Comparison of ENCODE assay signal across 1 cellular context in the genomic region with DNA sequence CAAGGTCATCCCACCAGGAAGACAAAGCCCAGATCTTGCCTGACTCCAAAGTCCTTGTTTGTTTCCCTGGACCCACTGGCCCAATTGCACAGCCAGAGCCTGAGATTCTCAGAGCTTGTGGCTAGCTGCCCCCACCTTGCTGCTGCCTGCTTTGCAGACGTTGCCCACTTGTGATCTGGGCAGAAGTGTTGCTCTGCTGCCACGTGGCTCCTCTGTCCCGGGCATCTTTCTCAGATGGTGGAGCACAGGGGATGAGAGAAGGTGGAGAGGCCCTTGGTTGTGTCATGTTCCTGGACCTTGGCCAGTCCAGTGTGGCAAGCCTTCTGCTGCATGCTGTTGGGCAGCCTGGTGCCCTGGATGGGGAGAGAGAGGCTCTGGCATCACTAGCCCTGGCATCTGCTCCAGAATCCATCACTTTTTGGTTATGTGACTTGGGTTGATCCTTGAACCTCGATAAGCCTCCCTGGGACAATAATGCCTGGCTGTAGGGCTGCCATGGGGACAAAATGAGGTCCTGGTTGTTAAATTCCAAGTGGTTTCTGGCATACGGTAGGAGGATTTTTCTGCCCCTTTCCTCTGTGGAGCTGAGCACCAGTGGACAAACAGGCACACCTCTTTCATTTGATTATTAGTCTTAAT.
TF ChIP-seq lines count a peak whose summit lies in the region.

No MANE protein-coding gene starts in this region.

TF ChIP-seq in HepG2, 621 proteins besides CTCF, POLR2A, EP300 and RAD21 (continued from another document and continues in another):
- TF ChIP-seq, protein P1, sequence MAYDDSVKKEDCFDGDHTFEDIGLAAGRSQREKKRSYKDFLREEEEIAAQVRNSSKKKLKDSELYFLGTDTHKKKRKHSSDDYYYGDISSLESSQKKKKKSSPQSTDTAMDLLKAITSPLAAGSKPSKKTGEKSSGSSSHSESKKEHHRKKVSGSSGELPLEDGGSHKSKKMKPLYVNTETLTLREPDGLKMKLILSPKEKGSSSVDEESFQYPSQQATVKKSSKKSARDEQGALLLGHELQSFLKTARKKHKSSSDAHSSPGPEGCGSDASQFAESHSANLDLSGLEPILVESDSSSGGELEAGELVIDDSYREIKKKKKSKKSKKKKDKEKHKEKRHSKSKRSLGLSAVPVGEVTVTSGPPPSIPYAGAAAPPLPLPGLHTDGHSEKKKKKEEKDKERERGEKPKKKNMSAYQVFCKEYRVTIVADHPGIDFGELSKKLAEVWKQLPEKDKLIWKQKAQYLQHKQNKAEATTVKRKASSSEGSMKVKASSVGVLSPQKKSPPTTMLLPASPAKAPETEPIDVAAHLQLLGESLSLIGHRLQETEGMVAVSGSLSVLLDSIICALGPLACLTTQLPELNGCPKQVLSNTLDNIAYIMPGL (CRISPR knock-in tag; IDR thresholded peaks at IDR 0.05; ENCODE audit: borderline replicate concordance in 1 of 2, low read depth in 1 of 2): no peak
- no peak for TF ChIP-seq KLF9 (CRISPR knock-in tag; IDR thresholded peaks at IDR 0.05; ENCODE audit: low read depth)
- TF ChIP-seq POLR2G (IDR thresholded peaks at IDR 0.05; ENCODE audit: low read depth, low read length): peak; percentile 62
- no peak; the same call in 1 of the 2 replicates for TF ChIP-seq NR2F6 (IDR thresholded peaks at IDR 0.05)
- peak; percentile 41; the same call in 1 of the 2 replicates for TF ChIP-seq NR2F6 (CRISPR knock-in tag; IDR thresholded peaks at IDR 0.05)
- TF ChIP-seq ZFY (CRISPR knock-in tag; IDR thresholded peaks at IDR 0.05): no peak
- peak; percentile 54; the same call in 1 of the 2 replicates for TF ChIP-seq MIER3 (CRISPR knock-in tag; IDR thresholded peaks at IDR 0.05; ENCODE audit: borderline replicate concordance)
- peak; percentile 73 for TF ChIP-seq HOXA3 (CRISPR knock-in tag; IDR thresholded peaks at IDR 0.05)
- TF ChIP-seq SMYD3 (CRISPR knock-in tag; IDR thresholded peaks at IDR 0.05): no peak
- no peak for TF ChIP-seq KLF11 (CRISPR knock-in tag; IDR thresholded peaks at IDR 0.05)
- no peak for TF ChIP-seq ZNF292 (CRISPR knock-in tag; IDR thresholded peaks at IDR 0.05; ENCODE audit: borderline replicate concordance, low read depth)
- TF ChIP-seq, protein P2, sequence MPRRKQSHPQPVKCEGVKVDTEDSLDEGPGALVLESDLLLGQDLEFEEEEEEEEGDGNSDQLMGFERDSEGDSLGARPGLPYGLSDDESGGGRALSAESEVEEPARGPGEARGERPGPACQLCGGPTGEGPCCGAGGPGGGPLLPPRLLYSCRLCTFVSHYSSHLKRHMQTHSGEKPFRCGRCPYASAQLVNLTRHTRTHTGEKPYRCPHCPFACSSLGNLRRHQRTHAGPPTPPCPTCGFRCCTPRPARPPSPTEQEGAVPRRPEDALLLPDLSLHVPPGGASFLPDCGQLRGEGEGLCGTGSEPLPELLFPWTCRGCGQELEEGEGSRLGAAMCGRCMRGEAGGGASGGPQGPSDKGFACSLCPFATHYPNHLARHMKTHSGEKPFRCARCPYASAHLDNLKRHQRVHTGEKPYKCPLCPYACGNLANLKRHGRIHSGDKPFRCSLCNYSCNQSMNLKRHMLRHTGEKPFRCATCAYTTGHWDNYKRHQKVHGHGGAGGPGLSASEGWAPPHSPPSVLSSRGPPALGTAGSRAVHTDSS (CRISPR knock-in tag; conservative IDR thresholded peaks at IDR 0.05): 0 out of 2 replicates have a peak, but pooled peaks have one; percentile 57
- TF ChIP-seq, protein P3, sequence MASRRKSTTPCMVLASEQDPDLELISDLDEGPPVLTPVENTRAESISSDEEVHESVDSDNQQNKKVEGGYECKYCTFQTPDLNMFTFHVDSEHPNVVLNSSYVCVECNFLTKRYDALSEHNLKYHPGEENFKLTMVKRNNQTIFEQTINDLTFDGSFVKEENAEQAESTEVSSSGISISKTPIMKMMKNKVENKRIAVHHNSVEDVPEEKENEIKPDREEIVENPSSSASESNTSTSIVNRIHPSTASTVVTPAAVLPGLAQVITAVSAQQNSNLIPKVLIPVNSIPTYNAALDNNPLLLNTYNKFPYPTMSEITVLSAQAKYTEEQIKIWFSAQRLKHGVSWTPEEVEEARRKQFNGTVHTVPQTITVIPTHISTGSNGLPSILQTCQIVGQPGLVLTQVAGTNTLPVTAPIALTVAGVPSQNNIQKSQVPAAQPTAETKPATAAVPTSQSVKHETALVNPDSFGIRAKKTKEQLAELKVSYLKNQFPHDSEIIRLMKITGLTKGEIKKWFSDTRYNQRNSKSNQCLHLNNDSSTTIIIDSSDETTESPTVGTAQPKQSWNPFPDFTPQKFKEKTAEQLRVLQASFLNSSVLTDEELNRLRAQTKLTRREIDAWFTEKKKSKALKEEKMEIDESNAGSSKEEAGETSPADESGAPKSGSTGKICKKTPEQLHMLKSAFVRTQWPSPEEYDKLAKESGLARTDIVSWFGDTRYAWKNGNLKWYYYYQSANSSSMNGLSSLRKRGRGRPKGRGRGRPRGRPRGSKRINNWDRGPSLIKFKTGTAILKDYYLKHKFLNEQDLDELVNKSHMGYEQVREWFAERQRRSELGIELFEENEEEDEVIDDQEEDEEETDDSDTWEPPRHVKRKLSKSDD (CRISPR knock-in tag; IDR thresholded peaks at IDR 0.05; ENCODE audit: low read depth): no peak
- peak; percentile 76 for TF ChIP-seq ELF3 (CRISPR knock-in tag; IDR thresholded peaks at IDR 0.05)
- TF ChIP-seq SIX4 (CRISPR knock-in tag; IDR thresholded peaks at IDR 0.05): no peak
- TF ChIP-seq ZSCAN31 (CRISPR knock-in tag; IDR thresholded peaks at IDR 0.05; ENCODE audit: low read depth): no peak
- TF ChIP-seq, protein P4, sequence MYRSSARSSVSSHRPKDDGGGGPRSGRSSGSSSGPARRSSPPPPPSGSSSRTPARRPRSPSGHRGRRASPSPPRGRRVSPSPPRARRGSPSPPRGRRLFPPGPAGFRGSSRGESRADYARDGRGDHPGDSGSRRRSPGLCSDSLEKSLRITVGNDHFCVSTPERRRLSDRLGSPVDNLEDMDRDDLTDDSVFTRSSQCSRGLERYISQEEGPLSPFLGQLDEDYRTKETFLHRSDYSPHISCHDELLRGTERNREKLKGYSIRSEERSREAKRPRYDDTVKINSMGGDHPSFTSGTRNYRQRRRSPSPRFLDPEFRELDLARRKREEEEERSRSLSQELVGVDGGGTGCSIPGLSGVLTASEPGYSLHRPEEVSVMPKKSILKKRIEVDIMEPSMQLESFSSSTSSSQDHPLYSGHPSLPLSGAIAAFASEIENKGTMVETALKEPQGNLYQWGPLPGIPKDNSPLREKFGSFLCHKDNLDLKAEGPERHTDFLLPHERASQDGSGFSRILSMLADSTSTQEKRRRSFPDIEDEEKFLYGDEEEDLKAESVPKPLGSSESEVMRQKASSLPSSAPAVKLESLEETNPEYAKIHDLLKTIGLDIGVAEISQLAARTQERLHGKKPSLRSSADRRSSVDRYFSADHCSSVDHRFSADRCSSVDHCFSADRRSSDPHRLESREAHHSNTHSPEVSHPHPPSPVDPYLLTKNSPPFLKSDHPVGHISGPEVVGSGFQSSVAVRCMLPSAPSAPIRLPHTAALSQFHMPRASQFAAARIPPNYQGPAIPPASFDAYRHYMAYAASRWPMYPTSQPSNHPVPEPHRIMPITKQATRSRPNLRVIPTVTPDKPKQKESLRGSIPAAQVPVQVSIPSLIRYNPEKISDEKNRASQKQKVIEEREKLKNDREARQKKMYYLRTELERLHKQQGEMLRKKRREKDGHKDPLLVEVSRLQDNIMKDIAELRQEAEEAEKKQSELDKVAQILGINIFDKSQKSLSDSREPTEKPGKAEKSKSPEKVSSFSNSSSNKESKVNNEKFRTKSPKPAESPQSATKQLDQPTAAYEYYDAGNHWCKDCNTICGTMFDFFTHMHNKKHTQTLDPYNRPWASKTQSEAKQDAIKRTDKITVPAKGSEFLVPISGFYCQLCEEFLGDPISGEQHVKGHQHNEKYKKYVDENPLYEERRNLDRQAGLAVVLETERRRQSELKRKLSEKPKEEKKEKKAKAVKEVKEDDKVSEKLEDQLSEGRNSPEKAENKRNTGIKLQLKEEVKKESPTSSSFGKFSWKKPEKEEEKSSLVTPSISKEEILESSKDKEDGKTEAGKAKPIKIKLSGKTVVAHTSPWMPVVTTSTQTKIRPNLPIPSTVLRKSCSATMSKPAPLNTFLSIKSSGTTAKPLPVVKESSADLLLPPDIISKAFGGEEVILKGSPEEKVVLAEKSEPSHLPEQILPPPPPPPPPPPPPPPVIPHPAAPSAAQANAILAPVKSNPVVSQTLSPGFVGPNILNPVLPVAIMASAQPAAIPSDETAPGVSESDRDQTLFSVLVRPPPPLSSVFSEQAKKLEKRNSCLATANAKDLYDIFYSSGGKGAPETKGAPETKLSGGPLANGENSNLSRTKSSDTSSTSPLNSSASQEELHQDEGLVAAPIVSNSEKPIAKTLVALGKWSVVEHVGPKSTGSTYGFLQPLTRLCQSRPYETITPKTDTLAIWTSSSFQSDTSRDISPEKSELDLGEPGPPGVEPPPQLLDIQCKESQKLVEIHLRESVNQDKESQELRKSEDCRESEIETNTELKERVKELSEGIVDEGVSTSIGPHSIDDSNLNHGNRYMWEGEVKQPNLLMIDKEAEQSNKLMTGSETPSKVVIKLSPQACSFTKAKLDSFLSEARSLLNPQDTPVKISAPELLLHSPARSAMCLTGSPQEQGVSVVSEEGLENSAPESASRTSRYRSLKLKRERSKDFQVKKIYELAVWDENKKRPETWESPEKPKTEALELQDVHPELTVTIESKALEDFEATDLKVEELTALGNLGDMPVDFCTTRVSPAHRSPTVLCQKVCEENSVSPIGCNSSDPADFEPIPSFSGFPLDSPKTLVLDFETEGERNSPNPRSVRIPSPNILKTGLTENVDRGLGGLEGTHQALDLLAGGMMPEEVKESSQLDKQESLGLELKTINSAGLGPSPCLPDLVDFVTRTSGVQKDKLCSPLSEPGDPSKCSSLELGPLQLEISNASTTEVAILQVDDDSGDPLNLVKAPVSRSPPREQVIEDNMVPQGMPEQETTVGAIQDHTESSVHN (CRISPR knock-in tag; IDR thresholded peaks at IDR 0.05): no peak
- peak; percentile 50; the same call in 1 of the 2 replicates for TF ChIP-seq HDAC1 (CRISPR knock-in tag; IDR thresholded peaks at IDR 0.05)
- TF ChIP-seq ZNF30 (CRISPR knock-in tag; IDR thresholded peaks at IDR 0.05): no peak
- peak; percentile 35 for TF ChIP-seq ZNF768 (CRISPR knock-in tag; IDR thresholded peaks at IDR 0.05)
- no peak for TF ChIP-seq ZNF7 (CRISPR knock-in tag; IDR thresholded peaks at IDR 0.05)
- TF ChIP-seq ZSCAN25 (CRISPR knock-in tag; IDR thresholded peaks at IDR 0.05): no peak
- TF ChIP-seq ZNF570 (CRISPR knock-in tag; IDR thresholded peaks at IDR 0.05; ENCODE audit: borderline replicate concordance): no peak
- no peak for TF ChIP-seq KLF6 (CRISPR knock-in tag; IDR thresholded peaks at IDR 0.05)
- no peak for TF ChIP-seq ZNF446 (CRISPR knock-in tag; IDR thresholded peaks at IDR 0.05)
- no peak for TF ChIP-seq ZNF552 (CRISPR knock-in tag; IDR thresholded peaks at IDR 0.05; ENCODE audit: borderline replicate concordance)
- TF ChIP-seq ZNF260 (CRISPR knock-in tag; IDR thresholded peaks at IDR 0.05; ENCODE audit: borderline replicate concordance, low read depth): no peak
- no peak for TF ChIP-seq BHLHE40 (IDR thresholded peaks at IDR 0.05; ENCODE audit: low read length)
- no peak for TF ChIP-seq ZNF251 (CRISPR knock-in tag; IDR thresholded peaks at IDR 0.05)
- no peak for TF ChIP-seq ZNF781 (CRISPR knock-in tag; IDR thresholded peaks at IDR 0.05; ENCODE audit: borderline replicate concordance, not compliant biosample characterization)
- TF ChIP-seq PAF1 (CRISPR knock-in tag; IDR thresholded peaks at IDR 0.05): no peak
- no peak for TF ChIP-seq SNAPC2 (CRISPR knock-in tag; IDR thresholded peaks at IDR 0.05)
- peak; percentile 98 for TF ChIP-seq HNRNPL (IDR thresholded peaks at IDR 0.05; ENCODE audit: low read depth, low read length)
- TF ChIP-seq, protein P5, sequence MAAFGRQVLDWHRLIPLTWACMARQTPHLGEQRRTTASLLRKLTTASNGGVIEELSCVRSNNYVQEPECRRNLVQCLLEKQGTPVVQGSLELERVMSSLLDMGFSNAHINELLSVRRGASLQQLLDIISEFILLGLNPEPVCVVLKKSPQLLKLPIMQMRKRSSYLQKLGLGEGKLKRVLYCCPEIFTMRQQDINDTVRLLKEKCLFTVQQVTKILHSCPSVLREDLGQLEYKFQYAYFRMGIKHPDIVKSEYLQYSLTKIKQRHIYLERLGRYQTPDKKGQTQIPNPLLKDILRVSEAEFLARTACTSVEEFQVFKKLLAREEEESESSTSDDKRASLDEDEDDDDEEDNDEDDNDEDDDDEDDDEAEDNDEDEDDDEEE (CRISPR knock-in tag; IDR thresholded peaks at IDR 0.05): no peak
- TF ChIP-seq TGIF2 (CRISPR knock-in tag; IDR thresholded peaks at IDR 0.05): no peak
- TF ChIP-seq ISL2 (CRISPR knock-in tag; IDR thresholded peaks at IDR 0.05): peak; percentile 38; the same call in 1 of the 2 replicates
- TF ChIP-seq ZNF10 (CRISPR knock-in tag; IDR thresholded peaks at IDR 0.05; ENCODE audit: borderline replicate concordance, low read depth): no peak
- TF ChIP-seq PCBP2 (optimal IDR thresholded peaks at IDR 0.05; ENCODE audit: low read depth, low read length, poor library complexity, severe bottlenecking): no peak
- no peak for TF ChIP-seq ZNF549 (CRISPR knock-in tag; IDR thresholded peaks at IDR 0.05)
- TF ChIP-seq ZMYM3 (CRISPR knock-in tag; IDR thresholded peaks at IDR 0.05): no peak
- no peak; the same call in 1 of the 2 replicates for TF ChIP-seq ZNF460 (CRISPR knock-in tag; IDR thresholded peaks at IDR 0.05; ENCODE audit: borderline replicate concordance)
- no peak for TF ChIP-seq SNRNP70 (IDR thresholded peaks at IDR 0.05; ENCODE audit: low read depth, low read length)
- TF ChIP-seq, protein P6, sequence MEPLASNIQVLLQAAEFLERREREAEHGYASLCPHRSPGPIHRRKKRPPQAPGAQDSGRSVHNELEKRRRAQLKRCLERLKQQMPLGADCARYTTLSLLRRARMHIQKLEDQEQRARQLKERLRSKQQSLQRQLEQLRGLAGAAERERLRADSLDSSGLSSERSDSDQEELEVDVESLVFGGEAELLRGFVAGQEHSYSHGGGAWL (CRISPR knock-in tag; IDR thresholded peaks at IDR 0.05): 0 out of 2 replicates have a peak, but pooled peaks have one; percentile 17
- no peak for TF ChIP-seq ZNF703 (CRISPR knock-in tag; IDR thresholded peaks at IDR 0.05; ENCODE audit: borderline replicate concordance)
